8 cellular contexts compared by ENCODE assay signal in the genomic region with DNA sequence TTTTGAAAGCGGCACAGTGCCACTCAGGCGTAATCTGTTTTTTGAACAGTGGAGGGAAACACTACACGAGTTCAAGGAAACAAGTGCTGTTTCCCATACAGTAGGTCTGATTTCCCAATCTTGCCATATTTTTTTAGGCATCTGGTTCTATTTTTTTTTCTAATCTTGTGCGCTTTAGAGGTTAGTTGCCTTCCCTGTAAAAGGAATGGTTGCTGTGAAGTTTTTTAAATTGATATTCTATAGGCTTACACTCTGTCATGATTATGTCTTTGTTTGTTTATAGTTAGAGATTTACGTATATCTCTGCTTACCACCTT. TPM values are rescaled to one million over a fixed set of nuclear protein-coding genes. Genes with fewer than 3 reads are reported as not detected.
DNase-seq lines count a peak whose midpoint lies in the region; ATAC-seq and TF ChIP-seq lines count a peak whose summit lies in the region.

No MANE protein-coding gene starts in this region.

- H3K36me3 ChIP-seq in KMS-11 (ENCODE audit: insufficient read depth), result no peaks in the 10 kb centered on the region
- peaks cover 0 to 14% (median 0%) of the 10 kb centered on the region in 3 experiments for H3K36me3 ChIP-seq in naive thymus-derived CD4-positive, alpha-beta T cell (ENCODE audit: control insufficient read depth in 2 of 3, insufficient read depth in 3 of 3, low read length in 3 of 3)

- POLR2A ChIA-PET in AG04449 (lab: Yijun Ruan, JAX), result interaction anchor here (0.6 to 3.2 kb wide), 6 partner anchors 34 to 225 kb away, joined by 3 to 40 read pairs (median 3); a partner anchor contains a TSS
- POLR2A ChIA-PET in naive thymus-derived CD4-positive, alpha-beta T cell (lab: Charles Lee), result interaction anchor here (0.7 to 4.1 kb wide), 12 partner anchors 13 to 863 kb away, joined by 3 to 33 read pairs (median 4); a partner anchor contains a TSS

- ATAC-seq in naive thymus-derived CD4-positive, alpha-beta T cell, result no peak
- ATAC-seq in GM21423 (IDR thresholded peaks at IDR 0.05; ENCODE audit: unreplicated experiment) (no peak), HG02678 (IDR thresholded peaks at IDR 0.05; ENCODE audit: unreplicated experiment) (no peak), GM19455 (IDR thresholded peaks at IDR 0.05; ENCODE audit: unreplicated experiment) (no peak)

- H2AFZ ChIP-seq in KMS-11 (ENCODE audit: low read depth), result no peak overlapping the region

- H3K27me3 ChIP-seq in KMS-11 (ENCODE audit: insufficient read depth, low read depth), result no peaks in the 10 kb centered on the region
- H3K27me3 ChIP-seq in naive thymus-derived CD4-positive, alpha-beta T cell (ENCODE audit: control insufficient read depth in 2 of 2, insufficient read depth in 2 of 2, low read length in 2 of 2), result no peaks in the 10 kb centered on the region

- peaks cover 20 to 46% (median 36%) of the 10 kb centered on the region in 7 donors for H3K4me1 Mint-ChIP-seq in naive thymus-derived CD4-positive, alpha-beta T cell

- H3K4me3 ChIP-seq in AG04449 (ENCODE audit: low read depth, low read length), result peak overlapping the region; percentile 96
- H3K4me3 ChIP-seq in KMS-11 (IDR thresholded peaks at IDR 0.05; ENCODE audit: insufficient read depth, low read depth, low read length), result peak overlapping the region; percentile 39
- H3K4me3 ChIP-seq in naive thymus-derived CD4-positive, alpha-beta T cell (ENCODE audit: low read length), result peak overlapping the region; percentile 98

- H3K4me3 Mint-ChIP-seq in naive thymus-derived CD4-positive, alpha-beta T cell, result peak overlapping the region; percentile 89 to 100 (median 99)

- H3K27ac ChIP-seq in KMS-11, result peak overlapping the region; percentile 89; the same call in 1 of the 2 replicates
- H3K27ac ChIP-seq in naive thymus-derived CD4-positive, alpha-beta T cell (ENCODE audit: low read depth, low read length), result peak overlapping the region; percentile 91

- H3K9me3 ChIP-seq in naive thymus-derived CD4-positive, alpha-beta T cell (ENCODE audit: control insufficient read depth in 2 of 3, low read length in 3 of 3), result no peaks in the 10 kb centered on the region

- peak overlapping the region; percentile 99 for H3K4me2 ChIP-seq in KMS-11

- peaks cover 37% of the 10 kb centered on the region for H3K4me1 ChIP-seq in KMS-11 (ENCODE audit: low read depth, poor library complexity, severe bottlenecking)
- H3K4me1 ChIP-seq in naive thymus-derived CD4-positive, alpha-beta T cell (ENCODE audit: control insufficient read depth in 2 of 2, insufficient read depth in 2 of 2, low read length in 2 of 2), result peaks cover 16 to 18% of the 10 kb centered on the region in 2 donors

- no peaks in the 10 kb centered on the region for H3K27me3 Mint-ChIP-seq in naive thymus-derived CD4-positive, alpha-beta T cell

- DNase-seq in AG04449 (ENCODE audit: low read depth, low spot score) (no peak), dedifferentiated amniotic fluid mesenchymal stem cell (ENCODE audit: extremely low spot score) (peak; percentile 55), GM19240 (ENCODE audit: insufficient read length, low spot score) (no peak)
- DNase-seq in naive thymus-derived CD4-positive, alpha-beta T cell, result no peak

- CTCF ChIA-PET in AG04449 (lab: Yijun Ruan, JAX), result interaction anchor here (0.8 to 9.7 kb wide), 4 partner anchors 14 to 259 kb away, joined by 3 to 98 read pairs (median 8); no protein-coding TSS in a partner anchor
- CTCF ChIA-PET in naive thymus-derived CD4-positive, alpha-beta T cell (lab: Charles Lee), result interaction anchor here (1.5 kb wide), 1 partner anchor 100 kb away, joined by 3 read pairs; no protein-coding TSS in a partner anchor

- H3K9ac ChIP-seq in KMS-11, result peak overlapping the region; percentile 95; the same call in 1 of the 2 replicates

- H4K20me1 ChIP-seq in KMS-11 (ENCODE audit: insufficient read depth), result peaks cover 36% of the 10 kb centered on the region

- TF ChIP-seq CTCF in AG04449 (IDR thresholded peaks at IDR 0.05; ENCODE audit: insufficient read depth, low read length, missing control alignments) (no peak), KMS-11 (conservative IDR thresholded peaks at IDR 0.05; ENCODE audit: low read depth, low read length) (no peak)

- intact Hi-C loops in naive thymus-derived CD4-positive, alpha-beta T cell (cut with micrococcal nuclease), result loop anchor here (2.0 to 5.0 kb wide), 5 partner anchors 257 to 854 kb away; a partner anchor contains a TSS

- peak overlapping the region; percentile 85 to 99 (median 97) for H3K27ac Mint-ChIP-seq in naive thymus-derived CD4-positive, alpha-beta T cell

- H3K9me3 Mint-ChIP-seq in naive thymus-derived CD4-positive, alpha-beta T cell, result peaks cover 0 to 10% (median 0%) of the 10 kb centered on the region in 11 donors

- H3K36me3 Mint-ChIP-seq in naive thymus-derived CD4-positive, alpha-beta T cell, result peaks cover 0 to 6% (median 0%) of the 10 kb centered on the region in 5 donors

- peaks cover 56% of the 10 kb centered on the region for H3K79me2 ChIP-seq in KMS-11 (ENCODE audit: insufficient read depth, low read depth)

RNA-seq across cellular contexts. Expression of a gene that starts 1.2 kb away (rescaled TPM):
- total RNA-seq in naive thymus-derived CD4-positive, alpha-beta T cell, result 100 to 1,000 TPM in 2 of 5 experiments, 10 to 100 TPM in 3; 70.5 to 173 (median 84.0) TPM
- polyA plus RNA-seq in naive thymus-derived CD4-positive, alpha-beta T cell, result 100 to 1,000 TPM in 1 of 2 donors, 10 to 100 TPM in 1; 78.9 to 108 TPM

RNA-seq across cellular contexts. Expression of a gene that starts 34.4 kb away (rescaled TPM):
- total RNA-seq in naive thymus-derived CD4-positive, alpha-beta T cell, result 100 to 1,000 TPM in 1 of 5 experiments, 10 to 100 TPM in 4; 47.5 to 155 (median 69.3) TPM
- polyA plus RNA-seq in naive thymus-derived CD4-positive, alpha-beta T cell, result 10 to 100 TPM; 81.2 to 92.6 TPM

RNA-seq across cellular contexts. Expression of a gene that starts 38.8 kb away (rescaled TPM):
- total RNA-seq in naive thymus-derived CD4-positive, alpha-beta T cell, result 1 to 10 TPM; 5.0 to 9.6 (median 5.5) TPM
- under 1 TPM in 1 of 2 donors, not detected in 1; 0.18 TPM for polyA plus RNA-seq in naive thymus-derived CD4-positive, alpha-beta T cell

Comparison
In these comparisons a context has a peak if more than half of its experiments do, and no peak if none do; other contexts are left out.
1. H3K4me3 ChIP-seq: peak in every context shown above with its lines; median percentile 98 in naive thymus-derived CD4-positive, alpha-beta T cell; 96 in AG04449; 39 in KMS-11.